In the genomic region with DNA sequence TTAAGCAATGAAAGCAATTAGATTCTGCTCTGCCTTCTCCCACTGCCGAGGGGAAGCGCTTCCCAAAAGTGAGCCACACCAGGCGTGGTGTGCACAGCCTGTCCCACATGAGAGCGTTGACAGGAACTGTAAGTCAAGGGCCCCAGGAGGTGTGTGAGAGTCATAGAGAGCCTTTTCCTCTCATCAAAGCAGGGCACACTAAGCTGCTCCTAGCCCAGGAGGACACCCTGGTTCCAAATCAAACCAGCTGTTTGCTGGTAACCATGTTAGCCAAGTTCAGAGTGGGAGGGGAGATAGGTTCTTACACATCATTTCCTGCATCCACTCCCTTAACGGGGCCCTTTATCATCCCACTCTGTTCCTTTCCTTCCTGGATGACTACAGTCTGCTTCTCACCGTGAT, we compare ENCODE assay signal across 1 cellular context.
TF ChIP-seq lines count a peak whose summit lies in the region.

No MANE protein-coding gene starts in this region.

TF ChIP-seq in SK-N-SH, 30 proteins besides CTCF, POLR2A, EP300 and RAD21 (continued from another document):
- no peak for TF ChIP-seq YY1 (IDR thresholded peaks at IDR 0.05; ENCODE audit: low read depth)
- TF ChIP-seq NRF1 (IDR thresholded peaks at IDR 0.05; ENCODE audit: low read depth, low read length): no peak
